15 cellular contexts compared by ENCODE assay signal in the genomic region with DNA sequence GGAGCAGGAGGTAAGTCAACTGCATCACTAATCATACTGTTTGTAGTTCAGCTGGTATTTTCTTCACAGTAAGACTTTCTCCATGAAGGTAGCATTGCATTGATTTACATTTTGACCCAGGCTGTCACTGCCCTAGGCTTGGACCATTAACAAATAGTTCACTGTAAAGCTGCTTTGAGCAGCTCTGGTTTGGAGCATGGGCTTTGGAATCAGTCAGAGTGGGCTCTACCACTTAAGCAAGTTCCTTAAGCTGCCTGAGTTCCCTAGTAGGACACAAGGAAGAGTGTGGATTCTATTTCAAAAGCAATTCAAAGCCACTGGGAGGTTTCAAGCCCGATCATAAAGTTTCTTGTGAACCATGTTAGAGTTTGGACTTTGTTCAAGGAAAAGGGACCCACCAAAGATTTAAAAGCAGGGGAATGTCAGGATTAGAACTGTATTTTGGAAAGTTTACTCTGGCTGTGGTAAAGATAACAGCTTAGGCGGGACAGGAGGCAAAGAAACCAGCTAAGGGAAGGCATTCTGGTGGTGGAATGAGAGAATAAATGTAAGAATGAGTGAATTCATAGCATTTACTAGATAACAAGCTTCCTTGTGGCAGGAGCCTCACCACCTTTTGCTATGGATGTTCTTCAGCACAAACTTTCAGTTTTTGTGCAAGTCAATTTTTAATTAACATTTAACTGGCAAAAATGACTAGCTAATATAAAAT. TPM values are rescaled to one million over a fixed set of nuclear protein-coding genes. Genes with fewer than 3 reads are reported as not detected.
DNase-seq lines count a peak whose midpoint lies in the region; ATAC-seq and TF ChIP-seq lines count a peak whose summit lies in the region.
"Had no signal": no experiment of that assay in that cellular context is flagged by ENCODE, and none has a peak within 500 bp of the region (broad histone marks: within the 10 kb centered on the region; RNA-seq: fewer than 3 reads in every experiment).

No MANE protein-coding gene starts in this region.

- no peak overlapping the region for H3K27ac Mint-ChIP-seq in neural progenitor cell
- no peak overlapping the region for H3K27ac Mint-ChIP-seq in naive thymus-derived CD8-positive, alpha-beta T cell
- no peak overlapping the region for H3K27ac Mint-ChIP-seq in HFFc6
- H3K27ac Mint-ChIP-seq: B cell had no signal

- H3K79me2 ChIP-seq in PC-9 (ENCODE audit: low read depth) (no peaks in the 10 kb centered on the region), neural progenitor cell (ENCODE audit: low read depth) (no peaks in the 10 kb centered on the region)

- TF ChIP-seq CTCF in PC-9 (conservative IDR thresholded peaks at IDR 0.05) (no peak), neural progenitor cell (IDR thresholded peaks at IDR 0.05) (no peak), HFFc6 (IDR thresholded peaks at IDR 0.05) (no peak)

- H3K4me3 ChIP-seq in PC-9 = no peak overlapping the region
- H3K4me3 ChIP-seq in neural progenitor cell = no peak overlapping the region

- H3K9ac ChIP-seq in neural progenitor cell = no peak overlapping the region
- H3K9ac ChIP-seq: SK-N-SH had no signal

- no TSS peak for BruUV-seq in PC-9 (replicated peaks; lab: Mats Ljungman, UMichigan)

- H3K4me2 ChIP-seq in PC-9 (peak overlapping the region; percentile 18), neural progenitor cell (no peak overlapping the region)
- H3K4me2 ChIP-seq: SK-N-SH had no signal

- intact Hi-C loops in PC-9 (cut with micrococcal nuclease; ENCODE audit: unreplicated experiment) = no loop called here

- H3K27ac ChIP-seq in PC-9 = no peak overlapping the region
- H3K27ac ChIP-seq in neural progenitor cell = no peak overlapping the region

- POLR2A ChIA-PET in PC-9 (lab: Charles Lee; ENCODE audit: unreplicated experiment) = interaction anchor here (0.6 kb wide), 1 partner anchor 48 kb away, joined by 3 read pairs; no protein-coding TSS in a partner anchor
- POLR2A ChIA-PET in naive thymus-derived CD8-positive, alpha-beta T cell (lab: Charles Lee) = no interaction called here

- H2AFZ ChIP-seq in PC-9 = no peak overlapping the region
- peak overlapping the region; percentile 20 for H2AFZ ChIP-seq in neural progenitor cell (replicated peaks)

- CTCF ChIA-PET in PC-9 (lab: Charles Lee) = no interaction called here

- no peaks in the 10 kb centered on the region for H3K36me3 ChIP-seq in PC-9 (ENCODE audit: low read depth)
- no peaks in the 10 kb centered on the region for H3K36me3 ChIP-seq in neural progenitor cell

- H3F3A ChIP-seq in PC-9 (ENCODE audit: insufficient read depth, low read depth) = no peaks in the 10 kb centered on the region
- no peaks in the 10 kb centered on the region for H3F3A ChIP-seq in neural progenitor cell (ENCODE audit: low read depth)

- H3K4me1 ChIP-seq in PC-9 (replicated peaks; ENCODE audit: insufficient read depth) (peaks cover 33% of the 10 kb centered on the region), neural progenitor cell (peaks cover 6% of the 10 kb centered on the region)

- DNase-seq in HT-29 (ENCODE audit: low spot score) (peak; percentile 29), PC-9 (no peak), islet precursor cell (peak; percentile 10), neural progenitor cell (ENCODE audit: low spot score) (no peak), HFFc6 (no peak)
- no peak for DNase-seq in naive thymus-derived CD8-positive, alpha-beta T cell
- DNase-seq: CD4-positive, alpha-beta memory T cell; Kasumi-1; NCI-H1436; NCI-H2081; NCI-H524; SK-N-SH had no signal

- H3K9me3 Mint-ChIP-seq in neural progenitor cell (peaks cover 7% of the 10 kb centered on the region), HFFc6 (no peaks in the 10 kb centered on the region)
- peaks cover 0 to 12% (median 6%) of the 10 kb centered on the region in 9 donors for H3K9me3 Mint-ChIP-seq in naive thymus-derived CD8-positive, alpha-beta T cell

- H3K36me3 Mint-ChIP-seq in neural progenitor cell (peaks cover 2% of the 10 kb centered on the region), HFFc6 (ENCODE audit: low read depth) (no peaks in the 10 kb centered on the region)
- H3K36me3 Mint-ChIP-seq in naive thymus-derived CD8-positive, alpha-beta T cell = peaks cover 0 to 2% (median 0%) of the 10 kb centered on the region in 3 donors
- H3K36me3 Mint-ChIP-seq: CD4-positive, alpha-beta memory T cell had no signal

- H3K4me1 Mint-ChIP-seq in neural progenitor cell (peaks cover 4% of the 10 kb centered on the region), HFFc6 (ENCODE audit: low read depth) (no peaks in the 10 kb centered on the region)
- H3K4me1 Mint-ChIP-seq in naive thymus-derived CD8-positive, alpha-beta T cell = peaks cover 0 to 2% (median 0%) of the 10 kb centered on the region in 4 donors
- H3K4me1 Mint-ChIP-seq: B cell; CD4-positive, alpha-beta memory T cell had no signal

- no peak overlapping the region for H3K4me3 Mint-ChIP-seq in neural progenitor cell
- no peak overlapping the region for H3K4me3 Mint-ChIP-seq in naive thymus-derived CD8-positive, alpha-beta T cell
- H3K4me3 Mint-ChIP-seq in HFFc6 = no peak overlapping the region
- H3K4me3 Mint-ChIP-seq: B cell; CD4-positive, alpha-beta memory T cell had no signal

- H3K9me2 ChIP-seq in PC-9 (ENCODE audit: insufficient read depth) = no peaks in the 10 kb centered on the region
- H3K9me2 ChIP-seq: SK-N-SH had no signal

- ATAC-seq in GM18498 (IDR thresholded peaks at IDR 0.05; ENCODE audit: unreplicated experiment) (no peak), HG02588 (IDR thresholded peaks at IDR 0.05; ENCODE audit: unreplicated experiment) (no peak)
- ATAC-seq in naive thymus-derived CD8-positive, alpha-beta T cell = no peak

- H3K27me3 Mint-ChIP-seq in neural progenitor cell (ENCODE audit: insufficient read depth, low read depth) (peaks cover 10% of the 10 kb centered on the region), HFFc6 (ENCODE audit: insufficient read depth) (peaks cover 16% of the 10 kb centered on the region)
- H3K27me3 Mint-ChIP-seq in naive thymus-derived CD8-positive, alpha-beta T cell = peaks cover 12 to 38% (median 20%) of the 10 kb centered on the region in 5 donors

- H3K27me3 ChIP-seq in PC-9 (ENCODE audit: insufficient read depth, low read depth) = peaks cover 8% of the 10 kb centered on the region; the same call in 1 of the 2 replicates
- peaks cover 7% of the 10 kb centered on the region for H3K27me3 ChIP-seq in neural progenitor cell

- H3K9me3 ChIP-seq in PC-9 (ENCODE audit: insufficient read depth, low read depth) (no peaks in the 10 kb centered on the region), neural progenitor cell (ENCODE audit: low read depth) (no peaks in the 10 kb centered on the region)
- H3K9me3 ChIP-seq: SK-N-SH had no signal

- H4K20me1 ChIP-seq in PC-9 (ENCODE audit: insufficient read depth) (no peaks in the 10 kb centered on the region), neural progenitor cell (ENCODE audit: low read depth) (no peaks in the 10 kb centered on the region)

RNA-seq across cellular contexts. Expression of gene PANK3, which starts 12.3 kb away (rescaled TPM):
- total RNA-seq in HT-29 (2014; rRNA removed; shearing (Covaris generic)) = 18.8 and 21.4 TPM in 2 replicates
- total RNA-seq in PC-9 (2021) (44.6 and 60.8 TPM in 2 replicates), neural progenitor cell (ENCODE audit: low replicate concordance) (81.5 and 117 TPM in 2 replicates)
- 10 to 100 TPM; 40.4 to 49.8 TPM for total RNA-seq in naive thymus-derived CD8-positive, alpha-beta T cell
- polyA plus RNA-seq in naive thymus-derived CD8-positive, alpha-beta T cell = 1 to 10 TPM; 2.6 to 6.7 (median 4.9) TPM
- total RNA-seq in HFFc6 (2021; fragmentation: NEBNext Ultra II Directional; extraction: Animal tissue kit (Norgen Biotek cat#: 25700)) = 10 to 100 TPM; 29.3 to 44.7 (median 33.3) TPM

Comparison
In these comparisons a context has a peak if more than half of its experiments do, and no peak if none do; other contexts are left out.
1. DNase-seq: peak in HT-29 (single experiment) and islet precursor cell (single experiment); none in PC-9 (0 of 2), neural progenitor cell (single experiment), naive thymus-derived CD8-positive, alpha-beta T cell (0 of 10) and HFFc6 (single experiment).